ENCODE assay signal across 8 cellular contexts in genomic region chr7:8217200-8218068, GRCh38. TPM values are rescaled to one million over a fixed set of nuclear protein-coding genes. Genes with fewer than 3 reads are reported as not detected.
DNase-seq lines count a peak whose midpoint lies in the region; ATAC-seq, FAIRE-seq and TF ChIP-seq lines count a peak whose summit lies in the region.

No MANE protein-coding gene starts in this region.

- no peak overlapping the region for H3K4me3 ChIP-seq in GM06990 (replicated peaks; ENCODE audit: low read depth, low read length)
- H3K4me3 ChIP-seq in choroid plexus epithelial cell (ENCODE audit: low read depth, low read length): no peak overlapping the region
- no peak overlapping the region for H3K4me3 ChIP-seq in lower lobe of right lung
- H3K4me3 ChIP-seq in aorta (ENCODE audit: low read length in 2 of 2): no peak overlapping the region

- no peak overlapping the region for H3K27ac ChIP-seq in lower lobe of right lung
- H3K27ac ChIP-seq in aorta (ENCODE audit: low read depth in 1 of 2, low read length in 2 of 2): no peak overlapping the region

- H3K9me3 ChIP-seq in lower lobe of right lung (no peaks in the 10 kb centered on the region), aorta (ENCODE audit: control insufficient read depth, low read length) (no peaks in the 10 kb centered on the region)

- ATAC-seq in lower lobe of right lung (peak; percentile 66 to 76), aorta (ENCODE audit: low FRiP score) (peak; percentile 78), HG02623 (IDR thresholded peaks at IDR 0.05; ENCODE audit: unreplicated experiment) (no peak)

- FAIRE-seq in A204.1 (lab: Jason Lieb, UNC): peak; percentile 96

- DNase-seq in GM06990 (ENCODE audit: extremely low read depth, insufficient read length): peak; percentile 22
- peak; percentile 79 for DNase-seq in LoVo (ENCODE audit: low spot score)
- DNase-seq in OCI-M1 (lab: John Stamatoyannopoulos, UW): peak; percentile 75
- peak; percentile 87 for DNase-seq in choroid plexus epithelial cell (ENCODE audit: low read depth)
- DNase-seq in lower lobe of right lung: no peak
- DNase-seq in aorta: no peak

- H3K4me1 ChIP-seq in lower lobe of right lung (no peaks in the 10 kb centered on the region), aorta (ENCODE audit: control insufficient read depth in 1 of 2, insufficient read depth in 2 of 2, low read length in 2 of 2) (no peaks in the 10 kb centered on the region)

- intact Hi-C loops in lower lobe of right lung (cut with DNase I) (no loop called here), aorta (cut with DNase I) (loop anchor here (5.0 to 10.0 kb wide), 3 partner anchors 623 to 1113 kb away; no protein-coding TSS in a partner anchor)

- WGBS in aorta, 2 donors: 38 to 41% methylated on average over 7 of the region's 7 CpGs

- TF ChIP-seq CTCF in GM06990 (IDR thresholded peaks at IDR 0.05; ENCODE audit: insufficient read depth, low read length, poor library complexity, severe bottlenecking): no peak
- peak; percentile 53 for TF ChIP-seq CTCF in choroid plexus epithelial cell (conservative IDR thresholded peaks at IDR 0.05; ENCODE audit: low read depth, low read length)
- TF ChIP-seq CTCF in lower lobe of right lung (IDR thresholded peaks at IDR 0.05): peak; percentile 72

- H3K36me3 ChIP-seq in GM06990 (ENCODE audit: control insufficient read depth, insufficient read depth, low read length): no peaks in the 10 kb centered on the region
- H3K36me3 ChIP-seq in lower lobe of right lung: peaks cover 17% of the 10 kb centered on the region
- H3K36me3 ChIP-seq in aorta (ENCODE audit: control insufficient read depth in 1 of 2, insufficient read depth in 2 of 2, low read length in 1 of 2): no peaks in the 10 kb centered on the region

- H3K27me3 ChIP-seq in GM06990 (replicated peaks; ENCODE audit: control insufficient read depth, insufficient read depth, low read length) (no peaks in the 10 kb centered on the region), lower lobe of right lung (ENCODE audit: low read depth) (no peaks in the 10 kb centered on the region), aorta (ENCODE audit: control insufficient read depth in 1 of 2, insufficient read depth in 2 of 2, low read length in 1 of 2) (no peaks in the 10 kb centered on the region)

RNA-seq across cellular contexts. Expression of gene ICA1, which starts 44.5 kb away (rescaled TPM):
- total RNA-seq in lower lobe of right lung (19.5 TPM), aorta (10 to 100 TPM; 15.9 to 31.1 TPM)
- polyA plus RNA-seq in aorta: 10 to 100 TPM in 1 of 2 donors, 1 to 10 TPM in 1; 1.5 to 14.5 TPM

Comparison
In these comparisons a context has a peak if more than half of its experiments do, and no peak if none do; other contexts are left out.
1. DNase-seq: peak in GM06990 (single experiment), LoVo (single experiment), OCI-M1 (single experiment) and choroid plexus epithelial cell (single experiment); none in lower lobe of right lung (single experiment) and aorta (0 of 2).